ENCODE assay signal across 11 cellular contexts in the genomic region with DNA sequence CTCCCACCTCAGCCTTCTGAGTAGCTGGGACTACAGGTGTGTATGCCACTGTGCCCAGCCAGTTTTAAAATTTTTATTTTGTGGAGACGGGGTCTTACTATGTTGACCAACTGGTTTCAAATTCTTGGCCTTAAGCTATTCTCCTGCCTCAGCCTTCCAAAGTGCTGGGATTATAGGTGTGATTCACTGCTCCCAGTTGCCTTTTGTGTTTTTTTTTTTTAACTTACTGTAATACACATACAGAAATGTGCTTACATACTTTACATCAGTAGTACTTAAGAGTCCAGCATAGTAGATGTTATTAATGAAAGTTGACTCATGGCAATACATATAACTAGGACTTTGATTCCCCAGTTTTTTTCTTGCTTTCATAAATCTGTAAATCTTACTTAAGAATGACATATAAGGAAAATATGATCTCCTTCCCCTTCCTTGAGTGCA. TPM values are rescaled to one million over a fixed set of nuclear protein-coding genes. Genes with fewer than 3 reads are reported as not detected.
DNase-seq lines count a peak whose midpoint lies in the region; TF ChIP-seq lines count a peak whose summit lies in the region.
"Had no signal": no experiment of that assay in that cellular context is flagged by ENCODE, and none has a peak within 500 bp of the region (broad histone marks: within the 10 kb centered on the region; RNA-seq: fewer than 3 reads in every experiment).

No MANE protein-coding gene starts in this region.

- peaks cover 33 to 71% (median 44%) of the 10 kb centered on the region in 4 donors for H3K4me1 ChIP-seq in transverse colon

- H3K27ac Mint-ChIP-seq in activated naive CD4-positive, alpha-beta T cell treated with anti-CD3 and anti-CD28 coated beads, Interleukin-2, amount 50 U/mL, for 24 hours, result peak overlapping the region; percentile 64
- peak overlapping the region; percentile 87 for H3K27ac Mint-ChIP-seq in activated naive CD8-positive, alpha-beta T cell treated with anti-CD3 and anti-CD28 coated beads for 36 hours

- no peaks in the 10 kb centered on the region for H3K27me3 ChIP-seq in transverse colon
- H3K27me3 ChIP-seq: ovary had no signal

- no peaks in the 10 kb centered on the region for H3K36me3 ChIP-seq in transverse colon
- H3K36me3 ChIP-seq: ovary had no signal

- H3K27me3 Mint-ChIP-seq in activated naive CD4-positive, alpha-beta T cell treated with anti-CD3 and anti-CD28 coated beads, Interleukin-2, amount 50 U/mL, for 24 hours, result no peaks in the 10 kb centered on the region
- H3K27me3 Mint-ChIP-seq in activated naive CD8-positive, alpha-beta T cell treated with anti-CD3 and anti-CD28 coated beads for 36 hours, result no peaks in the 10 kb centered on the region

- H3K9me3 ChIP-seq in transverse colon, result no peaks in the 10 kb centered on the region
- H3K9me3 ChIP-seq: ovary had no signal

- H3K4me3 Mint-ChIP-seq in activated naive CD4-positive, alpha-beta T cell treated with anti-CD3 and anti-CD28 coated beads, Interleukin-2, amount 50 U/mL, for 24 hours, result peak overlapping the region; percentile 91
- no peak overlapping the region for H3K4me3 Mint-ChIP-seq in activated naive CD8-positive, alpha-beta T cell treated with anti-CD3 and anti-CD28 coated beads for 36 hours

- in situ Hi-C loops in transverse colon (cut with MboI; ENCODE audit: low pct_ligation_motif_present in 1 of 4, low pct_unique_long_range_greater_than_20kb in 1 of 4, low sequenced_read_pairs in 3 of 4), result loop anchor here in 2 of 4 donors (25.0 kb wide), 3 partner anchors 282 to 1007 kb away; partner anchors contain the start of genes FER (in 1 of the 2) and PJA2 (in 1 of the 2)

- no peak overlapping the region for H3K4me3 ChIP-seq in transverse colon
- H3K4me3 ChIP-seq: ovary had no signal

- DNase-seq in activated naive CD4-positive, alpha-beta T cell (lab: John Stamatoyannopoulos, UW), result no peak
- no peak for DNase-seq in activated naive CD8-positive, alpha-beta T cell treated with anti-CD3 and anti-CD28 coated beads for 36 hours
- DNase-seq in kidney tubule cell (ENCODE audit: low spot score), result peak; percentile 21
- no peak for DNase-seq in transverse colon
- DNase-seq in GM19240 (ENCODE audit: insufficient read length, low spot score), result no peak
- no peak for DNase-seq in activated effector memory CD4-positive, alpha-beta T cell treated with anti-CD3 and anti-CD28 coated beads, Interleukin-2, amount 50 U/mL, for 16 hours
- no peak for DNase-seq in NCI-H1417 treated with DMSO at 0.1 percent for 48 hours (lab: John Stamatoyannopoulos, UW)
- DNase-seq: GOT3, NCI-H446, ovary had no signal

- TF ChIP-seq POLR2A in transverse colon (IDR thresholded peaks at IDR 0.05), result no peak

- TF ChIP-seq EP300 in transverse colon (IDR thresholded peaks at IDR 0.05; ENCODE audit: low read depth), result no peak

- H3K4me1 Mint-ChIP-seq in activated naive CD4-positive, alpha-beta T cell treated with anti-CD3 and anti-CD28 coated beads, Interleukin-2, amount 50 U/mL, for 24 hours, result peaks cover 84% of the 10 kb centered on the region
- H3K4me1 Mint-ChIP-seq in activated naive CD8-positive, alpha-beta T cell treated with anti-CD3 and anti-CD28 coated beads for 36 hours, result peaks cover 72% of the 10 kb centered on the region

- no peaks in the 10 kb centered on the region for H3K9me3 Mint-ChIP-seq in activated naive CD4-positive, alpha-beta T cell treated with anti-CD3 and anti-CD28 coated beads, Interleukin-2, amount 50 U/mL, for 24 hours
- no peaks in the 10 kb centered on the region for H3K9me3 Mint-ChIP-seq in activated naive CD8-positive, alpha-beta T cell treated with anti-CD3 and anti-CD28 coated beads for 36 hours

- intact Hi-C loops in transverse colon (cut with DNase I; ENCODE audit: low total_unique reads), result no loop called here

- H3K36me3 Mint-ChIP-seq in activated naive CD4-positive, alpha-beta T cell treated with anti-CD3 and anti-CD28 coated beads, Interleukin-2, amount 50 U/mL, for 24 hours, result peaks cover 16% of the 10 kb centered on the region
- H3K36me3 Mint-ChIP-seq in activated naive CD8-positive, alpha-beta T cell treated with anti-CD3 and anti-CD28 coated beads for 36 hours, result peaks cover 43% of the 10 kb centered on the region

- peak overlapping the region; percentile 32 to 58 (median 46) for H3K27ac ChIP-seq in transverse colon
- H3K27ac ChIP-seq: ovary had no signal

- no peak for TF ChIP-seq CTCF in transverse colon (IDR thresholded peaks at IDR 0.05)

- 75 to 89% methylated on average over 1 of the region's 1 CpG for WGBS in transverse colon (ENCODE audit: low coverage in 1 of 2), 2 donors

RNA-seq across cellular contexts. Expression of gene MAN2A1, which starts 4.7 kb away (rescaled TPM):
- 10 to 100 TPM; 28.7 to 28.8 TPM for total RNA-seq in activated naive CD8-positive, alpha-beta T cell treated with anti-CD3 and anti-CD28 coated beads for 36 hours
- total RNA-seq in transverse colon, result 10 to 100 TPM; 39.2 to 95.3 (median 70.4) TPM
